ENCODE assay signal across 11 cellular contexts in the genomic region with DNA sequence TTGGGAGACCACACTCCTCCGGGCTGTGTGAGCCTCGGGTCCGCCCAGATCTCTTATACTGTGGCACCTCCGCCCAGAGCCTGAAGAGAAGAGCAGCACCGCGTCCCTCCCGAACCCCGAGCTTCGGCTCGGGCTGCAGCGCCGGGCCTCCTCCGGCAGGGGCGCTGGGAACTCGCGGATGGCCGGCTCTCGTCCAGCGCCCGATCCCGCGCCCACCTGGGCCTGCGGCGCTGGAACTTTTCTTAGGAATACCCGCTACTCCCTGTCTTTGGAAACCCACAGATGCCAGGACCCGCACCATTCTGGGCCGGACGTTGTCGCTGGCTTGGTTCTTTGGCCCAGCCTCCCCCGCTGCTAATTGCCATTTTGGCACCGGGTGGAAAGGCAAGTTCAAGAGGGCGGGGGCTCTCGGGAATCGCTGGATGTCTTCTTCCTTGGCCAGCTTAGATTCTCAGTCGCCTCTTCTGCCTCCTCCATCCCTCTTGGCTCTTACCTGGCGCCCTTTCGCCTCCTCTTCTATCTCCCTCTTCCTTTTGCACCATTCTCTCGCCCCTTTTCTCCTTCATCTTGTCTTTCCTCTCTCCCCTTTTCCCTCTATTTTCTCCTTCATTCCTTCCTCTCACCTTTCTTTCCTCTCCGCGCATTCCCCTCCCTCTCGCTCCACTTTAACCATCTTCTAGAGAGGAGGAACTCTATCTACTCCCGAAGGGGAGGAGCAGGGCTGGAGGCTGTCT.
DNase-seq lines count a peak whose midpoint lies in the region; ATAC-seq and TF ChIP-seq lines count a peak whose summit lies in the region.
"Had no signal": no experiment of that assay in that cellular context is flagged by ENCODE, and none has a peak within 500 bp of the region (broad histone marks: within the 10 kb centered on the region; RNA-seq: fewer than 3 reads in every experiment).

No MANE protein-coding gene starts in this region.

- H3K4me3 ChIP-seq in WERI-Rb-1 (ENCODE audit: low read depth, low read length) (peak overlapping the region; percentile 52), iPS-11a (ENCODE audit: low read depth, low read length) (peak overlapping the region; percentile 53), stomach smooth muscle (ENCODE audit: low read length in 2 of 2) (peak overlapping the region; percentile 29 to 31)

- no peaks in the 10 kb centered on the region for H3K9me3 Mint-ChIP-seq in activated naive CD4-positive, alpha-beta T cell treated with anti-CD3 and anti-CD28 coated beads, Interleukin-2, amount 10 ng/mL, durations not matched to agents 7 days and 5 days
- H3K9me3 Mint-ChIP-seq: activated T-helper 1 cell treated with anti-CD3 and anti-CD28 coated beads, Interleukin-12 subunit alpha, Interleukin-12 subunit beta, Interleukin-2, Interleukin-4 antibody, amounts not matched to agents 30 ng/mL and 10 ng/mL and 1 ng/mL, durations not matched to agents 14 hours and 24 hours and 36 hours had no signal

- peak; percentile 89 for TF ChIP-seq CTCF in WERI-Rb-1 (IDR thresholded peaks at IDR 0.05; ENCODE audit: low read depth, low read length)

- H3K27me3 ChIP-seq in WERI-Rb-1 (ENCODE audit: insufficient read depth, low read depth, severe bottlenecking) (peaks cover 60% of the 10 kb centered on the region), stomach smooth muscle (ENCODE audit: control insufficient read depth in 1 of 2, insufficient read depth in 2 of 2, low read length in 2 of 2) (peaks cover 27 to 35% of the 10 kb centered on the region in 2 donors)

- H3K9me3 ChIP-seq in WERI-Rb-1 (ENCODE audit: severe bottlenecking) (no peaks in the 10 kb centered on the region), stomach smooth muscle (ENCODE audit: control insufficient read depth in 2 of 2, low read length in 2 of 2) (no peaks in the 10 kb centered on the region)

- peak; percentile 60 for DNase-seq in NCI-H82 (lab: John Stamatoyannopoulos, UW)
- DNase-seq in NCI-H82 treated with DMSO at 0.1 percent for 48 hours (lab: John Stamatoyannopoulos, UW; ENCODE audit: unreplicated experiment) = no peak
- DNase-seq in WERI-Rb-1 = peak; percentile 46
- no peak for DNase-seq in activated naive CD4-positive, alpha-beta T cell treated with anti-CD3 and anti-CD28 coated beads, Interleukin-2, amount 10 ng/mL, durations not matched to agents 7 days and 5 days
- no peak for DNase-seq in NCI-H1092 treated with DMSO at 0.1 percent for 48 hours (lab: John Stamatoyannopoulos, UW)
- DNase-seq: NCI-H524 treated with DMSO at 0.1 percent for 48 hours had no signal

- H3K9ac ChIP-seq in stomach smooth muscle (ENCODE audit: low read length in 2 of 2) = no peak overlapping the region

- H3K27ac ChIP-seq in WERI-Rb-1 (no peak overlapping the region), stomach smooth muscle (ENCODE audit: low read length) (no peak overlapping the region)

- H3K27ac Mint-ChIP-seq in activated naive CD4-positive, alpha-beta T cell treated with anti-CD3 and anti-CD28 coated beads, Interleukin-2, amount 10 ng/mL, durations not matched to agents 7 days and 5 days = no peak overlapping the region
- H3K27ac Mint-ChIP-seq: activated T-helper 1 cell treated with anti-CD3 and anti-CD28 coated beads, Interleukin-12 subunit alpha, Interleukin-12 subunit beta, Interleukin-2, Interleukin-4 antibody, amounts not matched to agents 30 ng/mL and 10 ng/mL and 1 ng/mL, durations not matched to agents 14 hours and 24 hours and 36 hours; B cell had no signal

- no peaks in the 10 kb centered on the region for H3K36me3 Mint-ChIP-seq in activated naive CD4-positive, alpha-beta T cell treated with anti-CD3 and anti-CD28 coated beads, Interleukin-2, amount 10 ng/mL, durations not matched to agents 7 days and 5 days

- no peak for ATAC-seq in HG02973 (IDR thresholded peaks at IDR 0.05; ENCODE audit: unreplicated experiment)

- H3K36me3 ChIP-seq in WERI-Rb-1 (no peaks in the 10 kb centered on the region), stomach smooth muscle (ENCODE audit: control insufficient read depth in 2 of 2, insufficient read depth in 2 of 2, low read length in 2 of 2) (no peaks in the 10 kb centered on the region)

- peaks cover 74% of the 10 kb centered on the region for H3K27me3 Mint-ChIP-seq in activated naive CD4-positive, alpha-beta T cell treated with anti-CD3 and anti-CD28 coated beads, Interleukin-2, amount 10 ng/mL, durations not matched to agents 7 days and 5 days

- peaks cover 11% of the 10 kb centered on the region for H3K4me1 ChIP-seq in stomach smooth muscle (ENCODE audit: control insufficient read depth, insufficient read depth, low read length)

- H3K4me1 Mint-ChIP-seq in activated naive CD4-positive, alpha-beta T cell treated with anti-CD3 and anti-CD28 coated beads, Interleukin-2, amount 10 ng/mL, durations not matched to agents 7 days and 5 days = peaks cover 2% of the 10 kb centered on the region
- H3K4me1 Mint-ChIP-seq: B cell had no signal

- H3K4me3 Mint-ChIP-seq in activated naive CD4-positive, alpha-beta T cell treated with anti-CD3 and anti-CD28 coated beads, Interleukin-2, amount 10 ng/mL, durations not matched to agents 7 days and 5 days = no peak overlapping the region
- H3K4me3 Mint-ChIP-seq: activated T-helper 1 cell treated with anti-CD3 and anti-CD28 coated beads, Interleukin-12 subunit alpha, Interleukin-12 subunit beta, Interleukin-2, Interleukin-4 antibody, amounts not matched to agents 30 ng/mL and 10 ng/mL and 1 ng/mL, durations not matched to agents 14 hours and 24 hours and 36 hours; B cell had no signal

- CTCF ChIA-PET in activated naive CD4-positive, alpha-beta T cell treated with anti-CD3 and anti-CD28 coated beads, Interleukin-2, amount 10 ng/mL, durations not matched to agents 7 days and 5 days (lab: Charles Lee) = no interaction called here

Comparison
In these comparisons a context has a peak if more than half of its experiments do, and no peak if none do; other contexts are left out.
1. DNase-seq: peak in NCI-H82 (single experiment) and WERI-Rb-1 (single experiment); none in NCI-H82 treated with DMSO at 0.1 percent for 48 hours (single experiment), activated naive CD4-positive, alpha-beta T cell treated with anti-CD3 and anti-CD28 coated beads, Interleukin-2, amount 10 ng/mL, durations not matched to agents 7 days and 5 days (single experiment) and NCI-H1092 treated with DMSO at 0.1 percent for 48 hours (single experiment).
2. Peak in every context shown above with its lines, with median percentiles within 50 percentile points of each other: H3K4me3 ChIP-seq.